27 cellular contexts compared by ENCODE assay signal in genomic region chr4:161827013-161827412, GRCh38.
"Had no signal": no experiment of that assay in that cellular context is flagged by ENCODE, and none has a peak within 500 bp of the region (broad histone marks: within the 10 kb centered on the region; RNA-seq: fewer than 3 reads in every experiment).

No MANE protein-coding gene starts in this region.

- H3K27me3 ChIP-seq: heart right ventricle, hepatocyte, left lung, neural progenitor cell, ovary, right atrium auricular region, right lobe of liver, suprapubic skin, tibial artery, uterus had no signal

- ATAC-seq: heart right ventricle; left colon; left lung; lower lobe of right lung; natural killer cell; stimulated activated naive CD8-positive, alpha-beta T cell treated with anti-CD3 and anti-CD28 coated beads, Interleukin-15, Interleukin-2, amounts not matched to agents 100 U/mL and 50 U/mL, for 24 hours had no signal

- H2AFZ ChIP-seq: hepatocyte had no signal

- H3K4me3 Mint-ChIP-seq: mesothelial cell of epicardium; natural killer cell; nephron progenitor cell; neural progenitor cell; stimulated activated naive B cell treated with anti-CD40 and anti-IgM and Interleukin-4, amounts not matched to agents 10 μg/mL and 1 μg/mL and 100 μg/mL, for 72 hours had no signal

- H3K4me1 ChIP-seq: heart right ventricle, left lung, lower lobe of right lung, neural progenitor cell, right atrium auricular region, right lobe of liver, suprapubic skin, tibial artery, uterus had no signal

- H3K4me2 ChIP-seq: hepatocyte, neural progenitor cell had no signal

- H3K4me3 ChIP-seq: heart right ventricle, hepatocyte, left lung, lower lobe of right lung, neural progenitor cell, ovary, right atrium auricular region, right lobe of liver, suprapubic skin, thoracic aorta, tibial artery, uterus had no signal

- DNase-seq: heart right ventricle; left colon; left lung; lower lobe of right lung; mammary epithelial cell; mesenchymal stem cell; naive B cell; natural killer cell; nephron progenitor cell; ovary; right lobe of liver; stimulated activated CD4-positive, alpha-beta T cell treated with anti-CD3 and anti-CD28 coated beads, Interleukin-12 subunit alpha, Interleukin-12 subunit beta, amount 100 ng/mL, for 4 hours; stimulated activated CD4-positive, alpha-beta T cell treated with anti-CD3 and anti-CD28 coated beads, Interleukin-15, amount 100 ng/mL, for 24 hours; stimulated activated CD4-positive, alpha-beta T cell treated with anti-CD3 and anti-CD28 coated beads, Interleukin-2, amount 100 ng/mL, for 24 hours; stimulated activated CD4-positive, alpha-beta T cell treated with anti-CD3 and anti-CD28 coated beads, Interleukin-4, amount 100 ng/mL, for 1 hour; stimulated activated naive B cell treated with anti-CD40 and anti-IgM and Interleukin-4, amounts not matched to agents 10 μg/mL and 1 μg/mL and 100 μg/mL, for 72 hours; stimulated activated naive CD8-positive, alpha-beta T cell treated with anti-CD3 and anti-CD28 coated beads, Interleukin-15, Interleukin-2, amounts not matched to agents 100 U/mL and 50 U/mL, for 24 hours; trophoblast cell; uterus had no signal

- H3K27ac Mint-ChIP-seq: mesothelial cell of epicardium; naive B cell; natural killer cell; nephron progenitor cell; neural progenitor cell; progenitor cell of endocrine pancreas; stimulated activated naive B cell treated with anti-CD40 and anti-IgM and Interleukin-4, amounts not matched to agents 10 μg/mL and 1 μg/mL and 100 μg/mL, for 72 hours had no signal

- H3K4me1 Mint-ChIP-seq: mesothelial cell of epicardium; naive B cell; natural killer cell; nephron progenitor cell; neural progenitor cell; stimulated activated naive B cell treated with anti-CD40 and anti-IgM and Interleukin-4, amounts not matched to agents 10 μg/mL and 1 μg/mL and 100 μg/mL, for 72 hours had no signal

- H3K27ac ChIP-seq: heart right ventricle, hepatocyte, left lung, lower lobe of right lung, neural progenitor cell, ovary, right atrium auricular region, right lobe of liver, suprapubic skin, thoracic aorta, tibial artery, uterus had no signal

- H3K9ac ChIP-seq: neural progenitor cell had no signal

- H3K9me3 ChIP-seq: lower lobe of right lung, ovary, right lobe of liver, thoracic aorta, uterus had no signal

- H3K27me3 Mint-ChIP-seq: naive B cell; progenitor cell of endocrine pancreas; stimulated activated naive B cell treated with anti-CD40 and anti-IgM and Interleukin-4, amounts not matched to agents 10 μg/mL and 1 μg/mL and 100 μg/mL, for 72 hours had no signal

- H3K79me2 ChIP-seq: hepatocyte had no signal

- H3K36me3 ChIP-seq: heart right ventricle, left lung, lower lobe of right lung, neural progenitor cell, ovary, right atrium auricular region, right lobe of liver, suprapubic skin, thoracic aorta, tibial artery, uterus had no signal

- H3K36me3 Mint-ChIP-seq: mesothelial cell of epicardium; naive B cell; natural killer cell; neural progenitor cell; stimulated activated naive B cell treated with anti-CD40 and anti-IgM and Interleukin-4, amounts not matched to agents 10 μg/mL and 1 μg/mL and 100 μg/mL, for 72 hours had no signal
